ENCODE assay signal across 17 cellular contexts in the genomic region with DNA sequence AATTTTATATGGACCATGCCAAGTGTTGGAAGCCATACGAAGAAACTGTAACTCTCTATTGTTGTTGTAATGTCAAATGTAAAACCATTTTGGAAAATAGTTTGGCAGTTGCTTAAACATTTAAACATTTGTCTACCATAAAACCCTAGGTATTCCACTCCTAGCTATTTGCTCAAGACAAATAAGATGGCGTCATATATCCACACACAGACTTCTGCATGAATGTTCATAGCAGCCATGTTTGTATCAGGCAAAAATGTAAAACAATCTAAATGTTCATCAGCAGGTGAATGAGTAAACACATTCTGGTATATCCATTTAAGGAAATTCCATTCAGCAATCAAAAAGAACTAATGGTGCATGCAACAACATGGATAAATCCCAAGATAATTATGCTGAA. TPM values are rescaled to one million over a fixed set of nuclear protein-coding genes. Genes with fewer than 3 reads are reported as not detected.
A peak's percentile ranks its signal among the peaks of the same experiment; 100 is the strongest.
DNase-seq lines count a peak whose midpoint lies in the region; TF ChIP-seq lines count a peak whose summit lies in the region.
"Had no signal": no experiment of that assay in that cellular context is flagged by ENCODE, and none has a peak within 500 bp of the region (broad histone marks: within the 10 kb centered on the region; RNA-seq: fewer than 3 reads in every experiment).

No MANE protein-coding gene starts in this region.

- no peak overlapping the region for H3K27ac ChIP-seq in effector memory CD4-positive, alpha-beta T cell (ENCODE audit: insufficient read depth, low read length, poor library complexity, severe bottlenecking)
- H3K27ac ChIP-seq: A549; BLaER1 treated with 17β-estradiol and CSF1 and Interleukin-3, amounts not matched to agents 10 nM and 100 nM; C4-2B had no signal

- intact Hi-C loops in MCF 10A (cut with micrococcal nuclease) = no loop called here
- intact Hi-C loops in posterior cingulate gyrus (cut with DNase I) = no loop called here

- H3K27me3 Mint-ChIP-seq in MCF 10A (ENCODE audit: insufficient read depth, unreplicated experiment) = no peaks in the 10 kb centered on the region

- H3K36me3 Mint-ChIP-seq in MCF 10A (ENCODE audit: insufficient read depth, unreplicated experiment) = no peaks in the 10 kb centered on the region
- H3K36me3 Mint-ChIP-seq: CD8-positive, alpha-beta T cell had no signal

- H3K4me1 ChIP-seq in effector memory CD4-positive, alpha-beta T cell (ENCODE audit: control insufficient read depth, insufficient read depth, low read length, poor library complexity, severe bottlenecking) = no peaks in the 10 kb centered on the region
- H3K4me1 ChIP-seq: A549; BLaER1 treated with 17β-estradiol and CSF1 and Interleukin-3, amounts not matched to agents 10 nM and 100 nM; Caco-2 had no signal

- peak; percentile 56 to 79 for DNase-seq in T47D (ENCODE audit: low read depth in 1 of 2, low spot score in 1 of 2)
- no peak for DNase-seq in MCF 10A (ENCODE audit: unreplicated experiment)
- DNase-seq in LNCaP clone FGC (ENCODE audit: low read depth) = peak; percentile 18
- no peak for DNase-seq in effector memory CD4-positive, alpha-beta T cell
- no peak for DNase-seq in posterior cingulate gyrus
- DNase-seq: AML-193; Caco-2; Calu3; CD4-positive, alpha-beta T cell; CD8-positive, alpha-beta T cell; DMS79 treated with DMSO at 0.1 percent for 48 hours; GF-D8 had no signal

- no peaks in the 10 kb centered on the region for H3K27me3 ChIP-seq in effector memory CD4-positive, alpha-beta T cell (replicated peaks; ENCODE audit: control insufficient read depth, insufficient read depth, low read length, poor library complexity, severe bottlenecking)
- H3K27me3 ChIP-seq: BLaER1 treated with 17β-estradiol and CSF1 and Interleukin-3, amounts not matched to agents 10 nM and 100 nM had no signal

- H3K4me1 Mint-ChIP-seq in MCF 10A (ENCODE audit: insufficient read depth, unreplicated experiment) = no peaks in the 10 kb centered on the region
- H3K4me1 Mint-ChIP-seq: B cell had no signal

- H3K4me3 ChIP-seq in LNCaP clone FGC (ENCODE audit: low read depth, low read length) = no peak overlapping the region
- no peak overlapping the region for H3K4me3 ChIP-seq in effector memory CD4-positive, alpha-beta T cell (ENCODE audit: insufficient read depth, low read depth, low read length, poor library complexity, severe bottlenecking)
- H3K4me3 ChIP-seq: A549; BLaER1 treated with 17β-estradiol and CSF1 and Interleukin-3, amounts not matched to agents 10 nM and 100 nM had no signal

- no TSS peak for BruUV-seq in MCF 10A (replicated peaks; lab: Mats Ljungman, UMichigan)

- CTCF ChIA-PET in MCF 10A (lab: Yijun Ruan, JAX) = no interaction called here

- no peaks in the 10 kb centered on the region for H3K9me3 ChIP-seq in effector memory CD4-positive, alpha-beta T cell (ENCODE audit: control insufficient read depth, low read length)
- H3K9me3 ChIP-seq: A549, Caco-2 had no signal

- in situ Hi-C loops in T47D (cut with HindIII; ENCODE audit: low pct_unique_long_range_greater_than_20kb, low sequenced_read_pairs) = no loop called here

- POLR2A ChIA-PET in MCF 10A (lab: Yijun Ruan, JAX) = no interaction called here

- no peak overlapping the region for H3K27ac Mint-ChIP-seq in MCF 10A (ENCODE audit: low read depth, unreplicated experiment)
- H3K27ac Mint-ChIP-seq: B cell; CD4-positive, alpha-beta T cell; CD8-positive, alpha-beta T cell had no signal

- TF ChIP-seq CTCF in MCF 10A (IDR thresholded peaks at IDR 0.05; ENCODE audit: unreplicated experiment) = no peak
- TF ChIP-seq CTCF in LNCaP clone FGC (IDR thresholded peaks at IDR 0.05; ENCODE audit: control insufficient read depth, extremely low read depth, insufficient read depth) = no peak

- no peaks in the 10 kb centered on the region for H3K36me3 ChIP-seq in effector memory CD4-positive, alpha-beta T cell (ENCODE audit: control insufficient read depth, insufficient read depth, low read length)
- H3K36me3 ChIP-seq: BLaER1 treated with 17β-estradiol and CSF1 and Interleukin-3, amounts not matched to agents 10 nM and 100 nM had no signal

- no peak overlapping the region for H3K4me3 Mint-ChIP-seq in MCF 10A (ENCODE audit: unreplicated experiment)
- H3K4me3 Mint-ChIP-seq: B cell; CD4-positive, alpha-beta T cell; CD8-positive, alpha-beta T cell had no signal

- no peaks in the 10 kb centered on the region for H3K9me3 Mint-ChIP-seq in MCF 10A (ENCODE audit: unreplicated experiment)

RNA-seq across cellular contexts. Expression of a gene that starts 27.9 kb away (rescaled TPM):
- not detected in 2 replicates for total RNA-seq in MCF 10A (2022)
- total RNA-seq: A172; B cell; Caco-2; Calu3; CD4-positive, alpha-beta T cell; CD8-positive, alpha-beta T cell had no signal

Comparison
In these comparisons a context has a peak if more than half of its experiments do, and no peak if none do; other contexts are left out.
1. DNase-seq: peak in T47D (2 of 2) and LNCaP clone FGC (single experiment); none in MCF 10A (single experiment), effector memory CD4-positive, alpha-beta T cell (0 of 3) and posterior cingulate gyrus (0 of 10).